ENCODE assay signal across 15 cellular contexts in genomic region chr14:99244299-99244959, GRCh38. TPM values are rescaled to one million over a fixed set of nuclear protein-coding genes. Genes with fewer than 3 reads are reported as not detected.
DNase-seq lines count a peak whose midpoint lies in the region; ATAC-seq and TF ChIP-seq lines count a peak whose summit lies in the region.
"Had no signal": no experiment of that assay in that cellular context is flagged by ENCODE, and none has a peak within 500 bp of the region (broad histone marks: within the 10 kb centered on the region; RNA-seq: fewer than 3 reads in every experiment).

No MANE protein-coding gene starts in this region.

- no peaks in the 10 kb centered on the region for H3F3A ChIP-seq in SK-N-SH (replicated peaks; ENCODE audit: insufficient read depth)

- DNase-seq in SK-N-SH (no peak), esophagus squamous epithelium (lab: John Stamatoyannopoulos, UW) (no peak), spleen (no peak), nucleus accumbens (lab: John Stamatoyannopoulos, UW) (no peak), occipital lobe (lab: John Stamatoyannopoulos, UW) (no peak)
- no peak for DNase-seq in activated CD4-positive, alpha-beta memory T cell treated with anti-CD3 and anti-CD28 coated beads for 36 hours
- DNase-seq: effector CD4-positive, alpha-beta T cell; kidney glomerular epithelial cell; NCI-H2029 treated with DMSO at 0.1 percent for 48 hours; NCI-H774; right cardiac atrium had no signal

- CTCF ChIA-PET in SK-N-SH (lab: Yijun Ruan, JAX) = interaction anchor here (4.3 kb wide), 1 partner anchor 22 kb away, joined by 20 read pairs; no protein-coding TSS in a partner anchor
- CTCF ChIA-PET in activated CD4-positive, alpha-beta memory T cell treated with anti-CD3 and anti-CD28 coated beads for 36 hours (lab: Charles Lee) = interaction anchor here (0.8 to 1.8 kb wide), 5 partner anchors 10 to 54 kb away, joined by 3 to 12 read pairs (median 7); no protein-coding TSS in a partner anchor

- ATAC-seq in SK-N-SH treated with all-trans-retinoic acid at 6 μM for 48 hours = no peak
- ATAC-seq in HG02885 (IDR thresholded peaks at IDR 0.05; ENCODE audit: poor library complexity, unreplicated experiment) = no peak
- ATAC-seq: gastroesophageal sphincter, right cardiac atrium had no signal

- H2AFZ ChIP-seq in SK-N-SH (ENCODE audit: low read depth) = no peak overlapping the region

- peak overlapping the region; percentile 96 for H3K27ac Mint-ChIP-seq in activated CD4-positive, alpha-beta memory T cell treated with anti-CD3 and anti-CD28 coated beads for 36 hours

- H3K27me3 Mint-ChIP-seq in activated CD4-positive, alpha-beta memory T cell treated with anti-CD3 and anti-CD28 coated beads for 36 hours = no peaks in the 10 kb centered on the region

- H3K27me3 ChIP-seq in SK-N-SH (ENCODE audit: insufficient read depth) = peaks cover 98% of the 10 kb centered on the region
- H3K27me3 ChIP-seq in esophagus squamous epithelium = peaks cover 0 to 60% (median 0%) of the 10 kb centered on the region in 4 donors
- H3K27me3 ChIP-seq in spleen (replicated peaks in 1 of 7) = peaks cover 0 to 87% (median 33%) of the 10 kb centered on the region in 7 donors

- peak overlapping the region; percentile 75 for H3K4me3 Mint-ChIP-seq in activated CD4-positive, alpha-beta memory T cell treated with anti-CD3 and anti-CD28 coated beads for 36 hours

- WGBS in SK-N-SH (ENCODE audit: low lambda C conversion rate) = 12% methylated on average over 16 of the region's 16 CpGs
- WGBS in esophagus squamous epithelium, 2 donors = 20 to 39% methylated on average over 16 of the region's 16 CpGs
- WGBS in spleen, 5 donors = 60 to 75% (median 70%) methylated on average over 16 of the region's 16 CpGs

- no peaks in the 10 kb centered on the region for H4K20me1 ChIP-seq in SK-N-SH (ENCODE audit: insufficient read depth)

- no peaks in the 10 kb centered on the region; a peak in 1 of 4 replicates for H3K4me1 ChIP-seq in SK-N-SH (ENCODE audit: control insufficient read depth in 1 of 2, insufficient read depth in 2 of 2, low read depth in 1 of 2, low read length in 1 of 2)
- peaks cover 29 to 100% (median 53%) of the 10 kb centered on the region in 3 donors for H3K4me1 ChIP-seq in esophagus squamous epithelium
- peaks cover 0 to 72% (median 20%) of the 10 kb centered on the region in 6 donors for H3K4me1 ChIP-seq in spleen

- H3K4me3 ChIP-seq in SK-N-SH (ENCODE audit: low read depth in 2 of 2, low read length in 1 of 2) (no peak overlapping the region), esophagus squamous epithelium (peak overlapping the region in 3 of 4 donors; percentile 6 to 57 (median 16)), spleen (peak overlapping the region in 1 of 8 donors; percentile 55)
- H3K4me3 ChIP-seq: gastroesophageal sphincter had no signal

- H3K9ac ChIP-seq in SK-N-SH = no peak overlapping the region

- H3K79me2 ChIP-seq in SK-N-SH (ENCODE audit: insufficient read depth) = no peaks in the 10 kb centered on the region

- TF ChIP-seq RAD21 in SK-N-SH (IDR thresholded peaks at IDR 0.05; ENCODE audit: low read length) = no peak

- H3K36me3 Mint-ChIP-seq in activated CD4-positive, alpha-beta memory T cell treated with anti-CD3 and anti-CD28 coated beads for 36 hours = peaks cover 42% of the 10 kb centered on the region

- H3K36me3 ChIP-seq in SK-N-SH (replicated peaks in 1 of 2; ENCODE audit: control insufficient read depth in 1 of 2, insufficient read depth in 2 of 2, low read length in 1 of 2) (no peaks in the 10 kb centered on the region), esophagus squamous epithelium (no peaks in the 10 kb centered on the region), spleen (no peaks in the 10 kb centered on the region)
- H3K36me3 ChIP-seq: gastroesophageal sphincter had no signal

- H3K27ac ChIP-seq in SK-N-SH (ENCODE audit: low read depth in 2 of 2, low read length in 1 of 2) = no peak overlapping the region
- H3K27ac ChIP-seq in esophagus squamous epithelium = peak overlapping the region; percentile 72 to 83 (median 80)
- H3K27ac ChIP-seq in spleen = peak overlapping the region in 6 of 8 donors; percentile 42 to 86 (median 72)
- H3K27ac ChIP-seq: 22Rv1, gastroesophageal sphincter had no signal

- POLR2A ChIA-PET in SK-N-SH (lab: Yijun Ruan, JAX) = no interaction called here
- POLR2A ChIA-PET in activated CD4-positive, alpha-beta memory T cell treated with anti-CD3 and anti-CD28 coated beads for 36 hours (lab: Charles Lee) = interaction anchor here (1.0 to 23.9 kb wide), 3 partner anchors 11 to 22 kb away, joined by 3 to 425 read pairs (median 8); partner anchors contain the start of gene BCL11B

- TF ChIP-seq POLR2A in esophagus squamous epithelium (IDR thresholded peaks at IDR 0.05) = no peak
- no peak for TF ChIP-seq POLR2A in spleen (IDR thresholded peaks at IDR 0.05)

- intact Hi-C loops in activated CD4-positive, alpha-beta memory T cell treated with anti-CD3 and anti-CD28 coated beads for 36 hours (cut with micrococcal nuclease) = no loop called here
- intact Hi-C loops in esophagus squamous epithelium (cut with DNase I) (no loop called here), spleen (cut with DNase I; ENCODE audit: low total_unique reads) (no loop called here)

- H3K4me1 Mint-ChIP-seq in activated CD4-positive, alpha-beta memory T cell treated with anti-CD3 and anti-CD28 coated beads for 36 hours (ENCODE audit: low read depth) = peaks cover 72% of the 10 kb centered on the region

- H3K9me2 ChIP-seq in SK-N-SH = no peaks in the 10 kb centered on the region

- no peak overlapping the region for H3K4me2 ChIP-seq in SK-N-SH

- no peaks in the 10 kb centered on the region for H3K9me3 Mint-ChIP-seq in activated CD4-positive, alpha-beta memory T cell treated with anti-CD3 and anti-CD28 coated beads for 36 hours

- H3K9me3 ChIP-seq in SK-N-SH = no peaks in the 10 kb centered on the region
- H3K9me3 ChIP-seq in esophagus squamous epithelium = no peaks in the 10 kb centered on the region
- H3K9me3 ChIP-seq in spleen = no peaks in the 10 kb centered on the region
- H3K9me3 ChIP-seq: gastroesophageal sphincter had no signal

- TF ChIP-seq CTCF in SK-N-SH (IDR thresholded peaks at IDR 0.05) (no peak), esophagus squamous epithelium (IDR thresholded peaks at IDR 0.05) (no peak), spleen (IDR thresholded peaks at IDR 0.05 in 8 of 11, conservative IDR thresholded peaks at IDR 0.05 in 3 of 11) (no peak)

- TF ChIP-seq EP300 in SK-N-SH (IDR thresholded peaks at IDR 0.05; ENCODE audit: borderline replicate concordance in 1 of 2, low read depth in 1 of 2, low read length in 1 of 2) = no peak

TF ChIP-seq in SK-N-SH, 30 proteins besides CTCF, POLR2A, EP300 and RAD21:
- TF ChIP-seq TAF1 (IDR thresholded peaks at IDR 0.05; ENCODE audit: borderline replicate concordance, low read depth, low read length) = no peak
- TF ChIP-seq EZH2phosphoT487 (IDR thresholded peaks at IDR 0.05; ENCODE audit: borderline replicate concordance, low read depth) = 0 out of 2 replicates have a peak, but pooled peaks have one; percentile 41
- no peak for TF ChIP-seq POLR2AphosphoS5 (IDR thresholded peaks at IDR 0.05; ENCODE audit: low read depth, low read length)
- no peak for TF ChIP-seq RFX5 (IDR thresholded peaks at IDR 0.05; ENCODE audit: low read length)

TF ChIP-seq in SK-N-SH treated with all-trans-retinoic acid at 6 μM for 48 hours, 23 proteins besides CTCF, POLR2A, EP300 and RAD21 (continues in another document):
- TF ChIP-seq PPARA (CRISPR knock-in tag; IDR thresholded peaks at IDR 0.05; ENCODE audit: borderline replicate concordance) (no peak), ZC3H10 (CRISPR knock-in tag; IDR thresholded peaks at IDR 0.05) (no peak), SNAI2 (CRISPR knock-in tag; IDR thresholded peaks at IDR 0.05) (no peak), CREB5 (CRISPR knock-in tag; IDR thresholded peaks at IDR 0.05; ENCODE audit: low read depth) (no peak), CSRNP3 (CRISPR knock-in tag; IDR thresholded peaks at IDR 0.05) (no peak)

RNA-seq across cellular contexts. Expression of gene BCL11B, which starts 27.6 kb away (rescaled TPM):
- polyA plus RNA-seq in SK-N-SH (2012; rRNA removed) = not detected in 2 replicates
- polyA plus RNA-seq in SK-N-SH (2012; cell fraction: cytosol; rRNA removed) = not detected in 2 replicates
- polyA plus RNA-seq in SK-N-SH (2012; cell fraction: nucleus; rRNA removed) = not detected in 2 replicates
- total RNA-seq in activated CD4-positive, alpha-beta memory T cell treated with anti-CD3 and anti-CD28 coated beads for 36 hours = 10 to 100 TPM; 48.9 to 49.1 TPM
- 10 to 100 TPM; 10.1 to 19.3 (median 12.9) TPM for total RNA-seq in esophagus squamous epithelium
- total RNA-seq in spleen = 10 to 100 TPM in 6 of 7 donors, 1 to 10 TPM in 1; 7.9 to 21.1 (median 13.1) TPM
- 1 to 10 TPM in 2 of 3 donors, under 1 TPM in 1; 0.74 to 1.5 (median 1.4) TPM for polyA plus RNA-seq in spleen
- total RNA-seq in occipital lobe = 27.0 TPM

Comparison
In these comparisons a context has a peak if more than half of its experiments do, and no peak if none do; other contexts are left out.
1. H3K27ac ChIP-seq: peak in esophagus squamous epithelium (4 of 4) and spleen (6 of 8); none in SK-N-SH (0 of 2).
2. H3K4me3 ChIP-seq: peak in esophagus squamous epithelium (3 of 4); none in SK-N-SH (0 of 2).